In genomic region chr16:11386791-11387546, GRCh38 we compare ENCODE assay signal across 10 cellular contexts. TPM values are rescaled to one million over a fixed set of nuclear protein-coding genes. Genes with fewer than 3 reads are reported as not detected.
DNase-seq lines count a peak whose midpoint lies in the region; ATAC-seq and TF ChIP-seq lines count a peak whose summit lies in the region.
"Had no signal": no experiment of that assay in that cellular context is flagged by ENCODE, and none has a peak within 500 bp of the region (broad histone marks: within the 10 kb centered on the region; RNA-seq: fewer than 3 reads in every experiment).

No MANE protein-coding gene starts in this region.

- H3K27me3 ChIP-seq in left ventricle myocardium inferior (ENCODE audit: low read depth) (no peaks in the 10 kb centered on the region), stomach (peaks cover 0 to 12% (median 0%) of the 10 kb centered on the region in 3 donors), transverse colon (peaks cover 3% of the 10 kb centered on the region)

- no peak for TF ChIP-seq POLR2A in stomach (IDR thresholded peaks at IDR 0.05)
- no peak for TF ChIP-seq POLR2A in transverse colon (IDR thresholded peaks at IDR 0.05)

- TF ChIP-seq CTCF in left ventricle myocardium inferior (IDR thresholded peaks at IDR 0.05; ENCODE audit: borderline replicate concordance) (peak; percentile 55), stomach (IDR thresholded peaks at IDR 0.05) (peak in 2 of 7 experiments; percentile 17 to 39), transverse colon (IDR thresholded peaks at IDR 0.05) (peak in 1 of 5 experiments; percentile 9)

- H3K36me3 ChIP-seq in left ventricle myocardium inferior (no peaks in the 10 kb centered on the region), stomach (no peaks in the 10 kb centered on the region), transverse colon (no peaks in the 10 kb centered on the region)

- intact Hi-C loops in left ventricle myocardium inferior (cut with micrococcal nuclease) (no loop called here), stomach (cut with DNase I; ENCODE audit: low total_unique reads) (no loop called here), transverse colon (cut with DNase I; ENCODE audit: low total_unique reads) (no loop called here)

- in situ Hi-C loops in transverse colon (cut with MboI; ENCODE audit: low pct_ligation_motif_present in 1 of 4, low pct_unique_long_range_greater_than_20kb in 1 of 4, low sequenced_read_pairs in 3 of 4) = loop anchor here in 3 of 4 donors (25.0 kb wide), 3 partner anchors 325 to 675 kb away; no protein-coding TSS in a partner anchor

- H3K4me1 ChIP-seq in left ventricle myocardium inferior (peaks cover 7% of the 10 kb centered on the region), stomach (peaks cover 0 to 15% (median 5%) of the 10 kb centered on the region in 4 donors), transverse colon (no peaks in the 10 kb centered on the region)

- TF ChIP-seq EP300 in stomach (IDR thresholded peaks at IDR 0.05) (no peak), transverse colon (IDR thresholded peaks at IDR 0.05; ENCODE audit: low read depth) (no peak)

- H3K9me3 ChIP-seq in left ventricle myocardium inferior (replicated peaks) (no peaks in the 10 kb centered on the region), stomach (no peaks in the 10 kb centered on the region), transverse colon (no peaks in the 10 kb centered on the region)

- WGBS in stomach, 5 donors = 37 to 49% (median 39%) methylated on average over 13 to 22 of the region's 22 CpGs
- 50 to 60% methylated on average over 2 to 22 of the region's 22 CpGs for WGBS in transverse colon (ENCODE audit: low coverage in 1 of 2), 2 donors

- H3K4me3 ChIP-seq in left ventricle myocardium inferior (no peak overlapping the region), stomach (no peak overlapping the region), transverse colon (no peak overlapping the region)

- ATAC-seq in SK-N-SH treated with all-trans-retinoic acid at 6 μM for 48 hours = peak; percentile 54

- DNase-seq in NCI-H82 (lab: John Stamatoyannopoulos, UW) (peak; percentile 45), NCI-H82 treated with DMSO at 0.1 percent for 48 hours (lab: John Stamatoyannopoulos, UW; ENCODE audit: unreplicated experiment) (no peak), left ventricle myocardium inferior (no peak), stomach (peak; percentile 57), T-helper 1 cell (no peak), transverse colon (no peak)
- no peak for DNase-seq in activated CD4-positive, alpha-beta T cell treated with anti-CD3 and anti-CD28 coated beads, Interleukin-2, amount 50 U/mL, for 48 hours
- DNase-seq: ACHN, MV-4-11 had no signal

- H3K27ac ChIP-seq in left ventricle myocardium inferior (replicated peaks) (no peak overlapping the region), stomach (no peak overlapping the region), transverse colon (no peak overlapping the region)

TF ChIP-seq in SK-N-SH treated with all-trans-retinoic acid at 6 μM for 48 hours, 23 proteins besides CTCF, POLR2A, EP300 and RAD21:
- TF ChIP-seq ISL1 (CRISPR knock-in tag; IDR thresholded peaks at IDR 0.05) (no peak), ZFP30 (CRISPR knock-in tag; IDR thresholded peaks at IDR 0.05) (no peak), POU6F1 (CRISPR knock-in tag; IDR thresholded peaks at IDR 0.05; ENCODE audit: borderline replicate concordance, low read depth) (no peak), OSR1 (CRISPR knock-in tag; IDR thresholded peaks at IDR 0.05) (no peak), TSHZ2 (CRISPR knock-in tag; IDR thresholded peaks at IDR 0.05) (no peak), SNAI2 (CRISPR knock-in tag; IDR thresholded peaks at IDR 0.05) (no peak), ARNTL (CRISPR knock-in tag; IDR thresholded peaks at IDR 0.05; ENCODE audit: borderline replicate concordance, low read depth) (no peak), GLIS3 (CRISPR knock-in tag; IDR thresholded peaks at IDR 0.05) (no peak), TOX (CRISPR knock-in tag; IDR thresholded peaks at IDR 0.05; ENCODE audit: borderline replicate concordance) (no peak), CSDC2 (CRISPR knock-in tag; IDR thresholded peaks at IDR 0.05) (no peak), CSRNP3 (CRISPR knock-in tag; IDR thresholded peaks at IDR 0.05) (no peak), RARB (CRISPR knock-in tag; IDR thresholded peaks at IDR 0.05) (no peak), PATZ1 (CRISPR knock-in tag; IDR thresholded peaks at IDR 0.05; ENCODE audit: borderline replicate concordance) (no peak)

RNA-seq across cellular contexts. Expression of gene RMI2, which starts 41.7 kb away (rescaled TPM):
- total RNA-seq in left ventricle myocardium inferior (0.60 TPM), stomach (10 to 100 TPM in 3 of 5 donors, 1 to 10 TPM in 2; 2.3 to 79.9 (median 10.5) TPM), transverse colon (1 to 10 TPM in 2 of 4 donors, not detected in 2; 2.3 to 2.9 TPM)
- 1 to 10 TPM; 6.9 to 9.6 (median 7.0) TPM for polyA plus RNA-seq in stomach

Comparison
In these comparisons a context has a peak if more than half of its experiments do, and no peak if none do; other contexts are left out.
1. DNase-seq: peak in NCI-H82 (single experiment) and stomach (single experiment); none in NCI-H82 treated with DMSO at 0.1 percent for 48 hours (single experiment), left ventricle myocardium inferior (single experiment), activated CD4-positive, alpha-beta T cell treated with anti-CD3 and anti-CD28 coated beads, Interleukin-2, amount 50 U/mL, for 48 hours (0 of 2), T-helper 1 cell (0 of 5) and transverse colon (single experiment).